Comparison of ENCODE assay signal across 8 cellular contexts in the genomic region with DNA sequence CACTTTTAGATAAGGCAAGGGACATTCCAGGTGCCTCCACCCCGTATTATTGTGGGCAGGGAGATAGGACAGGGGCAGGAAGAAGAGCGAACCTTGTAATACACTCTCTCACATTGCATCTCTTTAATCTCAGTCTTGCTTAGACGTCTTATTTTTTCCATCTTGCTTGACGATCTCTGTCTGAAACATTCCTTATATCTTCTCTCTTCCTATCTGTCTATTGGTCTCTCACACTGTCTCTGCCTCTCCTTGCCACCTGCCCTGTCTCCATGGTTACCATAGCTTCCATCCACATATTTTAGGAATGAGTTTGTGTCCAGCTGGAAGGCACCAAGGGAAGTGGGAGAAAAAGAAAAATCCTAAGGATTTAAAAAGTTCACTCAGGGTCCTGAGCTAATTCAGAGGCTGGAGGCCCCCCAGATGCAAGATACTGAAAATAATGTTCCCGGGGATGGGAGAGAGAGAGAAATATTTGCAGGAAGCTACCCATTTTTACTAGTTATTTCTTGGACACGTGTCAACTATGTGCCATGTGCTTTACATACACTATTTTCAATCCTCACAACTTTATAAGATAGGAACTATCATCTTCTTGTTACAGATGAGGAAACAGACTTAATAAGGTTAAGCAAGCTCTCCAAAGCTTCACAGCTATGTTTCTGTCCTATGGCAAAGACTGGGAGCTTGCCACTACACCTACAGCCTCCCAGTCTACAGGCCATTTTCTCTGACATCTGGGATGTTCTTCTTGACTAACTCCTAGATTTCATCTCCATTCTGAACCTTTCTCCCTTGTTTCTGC. TPM values are rescaled to one million over a fixed set of nuclear protein-coding genes. Genes with fewer than 3 reads are reported as not detected.
DNase-seq lines count a peak whose midpoint lies in the region; ATAC-seq and TF ChIP-seq lines count a peak whose summit lies in the region.

No MANE protein-coding gene starts in this region.

- H3K4me2 ChIP-seq in HCT116 (ENCODE audit: low read length) = peak overlapping the region; percentile 80

- no peaks in the 10 kb centered on the region for H3K36me3 ChIP-seq in HCT116 (ENCODE audit: control insufficient read depth in 1 of 2, insufficient read depth in 2 of 2, low read length in 2 of 2)

- H4K20me1 ChIP-seq in HCT116 (ENCODE audit: insufficient read depth) = no peaks in the 10 kb centered on the region

- peak; percentile 71 for DNase-seq in AG10803 (ENCODE audit: low read depth)
- DNase-seq in HCT116 (ENCODE audit: low read depth, low spot score) = no peak
- no peak for DNase-seq in activated CD4-positive, alpha-beta memory T cell treated with anti-CD3 and anti-CD28 coated beads for 36 hours
- no peak for DNase-seq in glutamatergic neuron
- DNase-seq in stimulated activated CD4-positive, alpha-beta T cell treated with anti-CD3 and anti-CD28 coated beads, Interleukin-15, amount 100 ng/mL, for 24 hours = no peak

- H3K9me3 ChIP-seq in HCT116 (ENCODE audit: control insufficient read depth in 1 of 2, insufficient read depth in 1 of 2, low read depth in 1 of 2, low read length in 2 of 2) = no peaks in the 10 kb centered on the region; a peak in 1 of 4 replicates

- no peak for ATAC-seq in HCT116
- ATAC-seq in stimulated activated memory B cell treated with anti-CD40 and anti-IgM and Interleukin-4, amounts not matched to agents 10 μg/mL and 1 μg/mL and 100 μg/mL, for 72 hours = no peak
- ATAC-seq in GM18520 (IDR thresholded peaks at IDR 0.05; ENCODE audit: unreplicated experiment) = no peak
- no peak for ATAC-seq in HG03432 (IDR thresholded peaks at IDR 0.05; ENCODE audit: unreplicated experiment)

- TF ChIP-seq CTCF in AG10803 (conservative IDR thresholded peaks at IDR 0.05; ENCODE audit: low read length) (no peak), HCT116 (IDR thresholded peaks at IDR 0.05 in 2 of 3, conservative IDR thresholded peaks at IDR 0.05 in 1 of 3; ENCODE audit: borderline replicate concordance in 1 of 3, insufficient read depth in 1 of 3, low read depth in 2 of 3, low read length in 2 of 3) (no peak), glutamatergic neuron (IDR thresholded peaks at IDR 0.05; ENCODE audit: partially characterized antibody, unreplicated experiment) (no peak)

- no peak for TF ChIP-seq POLR2A in HCT116 (IDR thresholded peaks at IDR 0.05; ENCODE audit: borderline replicate concordance, extremely low read depth, insufficient read depth, insufficient read length)

- H3K27ac Mint-ChIP-seq in activated CD4-positive, alpha-beta memory T cell treated with anti-CD3 and anti-CD28 coated beads for 36 hours = peak overlapping the region; percentile 95
- H3K27ac Mint-ChIP-seq in glutamatergic neuron (ENCODE audit: unreplicated experiment) = peak overlapping the region; percentile 88
- peak overlapping the region; percentile 86 for H3K27ac Mint-ChIP-seq in stimulated activated memory B cell treated with anti-CD40 and anti-IgM and Interleukin-4, amounts not matched to agents 10 μg/mL and 1 μg/mL and 100 μg/mL, for 72 hours

- H3K9ac ChIP-seq in HCT116 (ENCODE audit: low read length) = peak overlapping the region; percentile 67

- H3K4me3 ChIP-seq in AG10803 (ENCODE audit: low read length) = peak overlapping the region; percentile 81
- peak overlapping the region; percentile 70 to 73 for H3K4me3 ChIP-seq in HCT116 (replicated peaks in 1 of 2; ENCODE audit: low read depth in 1 of 2, low read length in 2 of 2)

- POLR2A ChIA-PET in HCT116 (lab: Charles Lee) = interaction anchor here (1.2 to 2.1 kb wide), 10 partner anchors 9 to 104 kb away, joined by 3 to 22 read pairs (median 5); a partner anchor contains a TSS
- POLR2A ChIA-PET in activated CD4-positive, alpha-beta memory T cell treated with anti-CD3 and anti-CD28 coated beads for 36 hours (lab: Charles Lee) = interaction anchor here (0.8 to 6.2 kb wide), 16 partner anchors 17 to 498 kb away, joined by 3 to 62 read pairs (median 6); a partner anchor contains a TSS

- no peaks in the 10 kb centered on the region for H3K79me2 ChIP-seq in HCT116 (ENCODE audit: insufficient read depth, low read length)

- H3K9me3 Mint-ChIP-seq in activated CD4-positive, alpha-beta memory T cell treated with anti-CD3 and anti-CD28 coated beads for 36 hours = peaks cover 9% of the 10 kb centered on the region
- H3K9me3 Mint-ChIP-seq in glutamatergic neuron (ENCODE audit: unreplicated experiment) = peaks cover 16% of the 10 kb centered on the region
- no peaks in the 10 kb centered on the region for H3K9me3 Mint-ChIP-seq in stimulated activated memory B cell treated with anti-CD40 and anti-IgM and Interleukin-4, amounts not matched to agents 10 μg/mL and 1 μg/mL and 100 μg/mL, for 72 hours

- H3K9me2 ChIP-seq in HCT116 (ENCODE audit: insufficient read depth) = no peaks in the 10 kb centered on the region

- H3K4me1 ChIP-seq in HCT116 (ENCODE audit: control insufficient read depth in 1 of 2, insufficient read depth in 2 of 2, low read length in 2 of 2) = peaks cover 19 to 29% of the 10 kb centered on the region in 2 experiments

- peak overlapping the region; percentile 98 for H3K4me3 Mint-ChIP-seq in activated CD4-positive, alpha-beta memory T cell treated with anti-CD3 and anti-CD28 coated beads for 36 hours
- H3K4me3 Mint-ChIP-seq in glutamatergic neuron (ENCODE audit: unreplicated experiment) = peak overlapping the region; percentile 92
- peak overlapping the region; percentile 85 for H3K4me3 Mint-ChIP-seq in stimulated activated memory B cell treated with anti-CD40 and anti-IgM and Interleukin-4, amounts not matched to agents 10 μg/mL and 1 μg/mL and 100 μg/mL, for 72 hours

- CTCF ChIA-PET in HCT116 (lab: Charles Lee) = interaction anchor here (1.3 to 2.4 kb wide), 5 partner anchors 16 to 104 kb away, joined by 7 to 11 read pairs (median 9); a partner anchor contains a TSS
- CTCF ChIA-PET in activated CD4-positive, alpha-beta memory T cell treated with anti-CD3 and anti-CD28 coated beads for 36 hours (lab: Charles Lee) = interaction anchor here (1.0 to 6.1 kb wide), 12 partner anchors 14 to 118 kb away, joined by 3 to 62 read pairs (median 5); a partner anchor contains a TSS

- intact Hi-C loops in HCT116 (cut with micrococcal nuclease) = loop anchor here (5.0 kb wide), 1 partner anchor 46 kb away; a partner anchor contains a TSS
- intact Hi-C loops in activated CD4-positive, alpha-beta memory T cell treated with anti-CD3 and anti-CD28 coated beads for 36 hours (cut with micrococcal nuclease) = loop anchor here (1.0 kb wide), 4 partner anchors 14 to 72 kb away; a partner anchor contains a TSS

- H3K36me3 Mint-ChIP-seq in activated CD4-positive, alpha-beta memory T cell treated with anti-CD3 and anti-CD28 coated beads for 36 hours = peaks cover 4% of the 10 kb centered on the region
- no peaks in the 10 kb centered on the region for H3K36me3 Mint-ChIP-seq in glutamatergic neuron (ENCODE audit: unreplicated experiment)
- peaks cover 12% of the 10 kb centered on the region for H3K36me3 Mint-ChIP-seq in stimulated activated memory B cell treated with anti-CD40 and anti-IgM and Interleukin-4, amounts not matched to agents 10 μg/mL and 1 μg/mL and 100 μg/mL, for 72 hours

- H3K27me3 ChIP-seq in HCT116 (ENCODE audit: insufficient read depth, low read length) = no peaks in the 10 kb centered on the region

- no peak for TF ChIP-seq RAD21 in HCT116 (IDR thresholded peaks at IDR 0.05; ENCODE audit: low read depth)

- H3K4me1 Mint-ChIP-seq in activated CD4-positive, alpha-beta memory T cell treated with anti-CD3 and anti-CD28 coated beads for 36 hours (ENCODE audit: low read depth) = peaks cover 40% of the 10 kb centered on the region
- peaks cover 21% of the 10 kb centered on the region for H3K4me1 Mint-ChIP-seq in glutamatergic neuron (ENCODE audit: low read depth, unreplicated experiment)
- H3K4me1 Mint-ChIP-seq in stimulated activated memory B cell treated with anti-CD40 and anti-IgM and Interleukin-4, amounts not matched to agents 10 μg/mL and 1 μg/mL and 100 μg/mL, for 72 hours = peaks cover 70% of the 10 kb centered on the region

- BruUV-seq in HCT116 (replicated peaks; lab: Mats Ljungman, UMichigan) = no TSS peak

- RAD21 ChIA-PET in HCT116 (lab: Charles Lee; ENCODE audit: low non-redundant PET in 1 of 2, low total read pairs in 2 of 2, uncharacterized antibody in 2 of 2, unreplicated experiment in 2 of 2) = interaction anchor here in 1 of 2 experiments (0.6 kb wide), 1 partner anchor 75 kb away, joined by 3 read pairs; no protein-coding TSS in a partner anchor

- H3K27me3 Mint-ChIP-seq in activated CD4-positive, alpha-beta memory T cell treated with anti-CD3 and anti-CD28 coated beads for 36 hours = no peaks in the 10 kb centered on the region
- H3K27me3 Mint-ChIP-seq in glutamatergic neuron (ENCODE audit: unreplicated experiment) = peaks cover 13% of the 10 kb centered on the region
- no peaks in the 10 kb centered on the region for H3K27me3 Mint-ChIP-seq in stimulated activated memory B cell treated with anti-CD40 and anti-IgM and Interleukin-4, amounts not matched to agents 10 μg/mL and 1 μg/mL and 100 μg/mL, for 72 hours

- peak overlapping the region; percentile 1 for H2AFZ ChIP-seq in HCT116 (ENCODE audit: low read depth, low read length, poor library complexity, severe bottlenecking)

- H3K27ac ChIP-seq in HCT116 (ENCODE audit: low read depth, low read length) = peak overlapping the region; percentile 37

TF ChIP-seq in HCT116, 20 proteins besides CTCF, POLR2A, EP300 and RAD21 (continues in another document):
- TF ChIP-seq JUND (IDR thresholded peaks at IDR 0.05) (0 out of 2 replicates have a peak, but pooled peaks have one; percentile 4), SIN3A (IDR thresholded peaks at IDR 0.05; ENCODE audit: low read depth) (no peak), EGR1 (IDR thresholded peaks at IDR 0.05; ENCODE audit: low read depth) (no peak)

RNA-seq across cellular contexts. Expression of a gene that starts 1.0 kb away (rescaled TPM):
- total RNA-seq in HCT116 (2021; ENCODE audit: unreplicated experiment) (1.1 TPM), glutamatergic neuron (ENCODE audit: unreplicated experiment) (0.59 TPM)
- 0.95 and 0.97 TPM in 2 replicates for polyA plus RNA-seq in HCT116 (2012)
- total RNA-seq in activated CD4-positive, alpha-beta memory T cell treated with anti-CD3 and anti-CD28 coated beads for 36 hours = 1 to 10 TPM; 4.6 to 4.7 TPM

RNA-seq across cellular contexts. Expression of a gene that starts 1.1 kb away (rescaled TPM):
- total RNA-seq in HCT116 (2021; ENCODE audit: unreplicated experiment) = 17.9 TPM
- polyA plus RNA-seq in HCT116 (2012) = 26.3 and 28.6 TPM in 2 replicates
- 10 to 100 TPM; 27.3 to 30.9 TPM for total RNA-seq in activated CD4-positive, alpha-beta memory T cell treated with anti-CD3 and anti-CD28 coated beads for 36 hours
- total RNA-seq in glutamatergic neuron (ENCODE audit: unreplicated experiment) = 13.2 TPM

RNA-seq across cellular contexts. Expression of a gene that starts 5.6 kb away (rescaled TPM):
- total RNA-seq in HCT116 (2021; ENCODE audit: unreplicated experiment) = 12.4 TPM
- polyA plus RNA-seq in HCT116 (2012) = 4.7 and 5.6 TPM in 2 replicates
- total RNA-seq in activated CD4-positive, alpha-beta memory T cell treated with anti-CD3 and anti-CD28 coated beads for 36 hours = 10 to 100 TPM; 46.6 to 47.8 TPM
- total RNA-seq in glutamatergic neuron (ENCODE audit: unreplicated experiment) = 20.3 TPM

RNA-seq across cellular contexts. Expression of a gene that starts 33.0 kb away (rescaled TPM):
- total RNA-seq in HCT116 (2021; ENCODE audit: unreplicated experiment) (2.5 TPM), glutamatergic neuron (ENCODE audit: unreplicated experiment) (126 TPM)
- polyA plus RNA-seq in HCT116 (2012) = not detected in 2 replicates
- total RNA-seq in activated CD4-positive, alpha-beta memory T cell treated with anti-CD3 and anti-CD28 coated beads for 36 hours = 10 to 100 TPM; 82.6 to 88.8 TPM

RNA-seq across cellular contexts. Expression of a gene that starts 36.1 kb away (rescaled TPM):
- total RNA-seq in HCT116 (2021; ENCODE audit: unreplicated experiment) (195 TPM), glutamatergic neuron (ENCODE audit: unreplicated experiment) (206 TPM)
- polyA plus RNA-seq in HCT116 (2012) = 234 and 261 TPM in 2 replicates
- total RNA-seq in activated CD4-positive, alpha-beta memory T cell treated with anti-CD3 and anti-CD28 coated beads for 36 hours = 100 to 1,000 TPM; 275 to 277 TPM
